1 cellular context compared by ENCODE assay signal in genomic region chr5:10466446-10467073, GRCh38.
TF ChIP-seq lines count a peak whose summit lies in the region.

No MANE protein-coding gene starts in this region.

TF ChIP-seq in IMR-90, 13 proteins besides CTCF, POLR2A, EP300 and RAD21:
- TF ChIP-seq, protein P1, sequence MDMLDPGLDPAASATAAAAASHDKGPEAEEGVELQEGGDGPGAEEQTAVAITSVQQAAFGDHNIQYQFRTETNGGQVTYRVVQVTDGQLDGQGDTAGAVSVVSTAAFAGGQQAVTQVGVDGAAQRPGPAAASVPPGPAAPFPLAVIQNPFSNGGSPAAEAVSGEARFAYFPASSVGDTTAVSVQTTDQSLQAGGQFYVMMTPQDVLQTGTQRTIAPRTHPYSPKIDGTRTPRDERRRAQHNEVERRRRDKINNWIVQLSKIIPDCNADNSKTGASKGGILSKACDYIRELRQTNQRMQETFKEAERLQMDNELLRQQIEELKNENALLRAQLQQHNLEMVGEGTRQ (IDR thresholded peaks at IDR 0.05; ENCODE audit: low read depth, low read length), result no peak
- no peak for TF ChIP-seq CEBPB (IDR thresholded peaks at IDR 0.05; ENCODE audit: low read depth, low read length)
